ENCODE assay signal across 10 cellular contexts in genomic region chr2:41963661-41964525, GRCh38.
DNase-seq lines count a peak whose midpoint lies in the region; ATAC-seq and TF ChIP-seq lines count a peak whose summit lies in the region.
"Had no signal": no experiment of that assay in that cellular context is flagged by ENCODE, and none has a peak within 500 bp of the region (broad histone marks: within the 10 kb centered on the region; RNA-seq: fewer than 3 reads in every experiment).

No MANE protein-coding gene starts in this region.

- intact Hi-C loops in vagina (cut with DNase I) = loop anchor here (10.0 kb wide), 1 partner anchor 89 kb away; no protein-coding TSS in a partner anchor

- peaks cover 45% of the 10 kb centered on the region for H3K4me1 ChIP-seq in vagina
- no peaks in the 10 kb centered on the region for H3K4me1 ChIP-seq in effector memory CD4-positive, alpha-beta T cell (ENCODE audit: control insufficient read depth, insufficient read depth, low read length, poor library complexity, severe bottlenecking)

- H3K27me3 ChIP-seq in vagina = no peaks in the 10 kb centered on the region
- no peaks in the 10 kb centered on the region for H3K27me3 ChIP-seq in effector memory CD4-positive, alpha-beta T cell (replicated peaks; ENCODE audit: control insufficient read depth, insufficient read depth, low read length, poor library complexity, severe bottlenecking)

- H3K9me3 ChIP-seq in vagina = no peaks in the 10 kb centered on the region
- no peaks in the 10 kb centered on the region for H3K9me3 ChIP-seq in effector memory CD4-positive, alpha-beta T cell (ENCODE audit: control insufficient read depth, low read length)

- H3K4me1 Mint-ChIP-seq in chondrocyte (ENCODE audit: low read depth) = peaks cover 74% of the 10 kb centered on the region

- TF ChIP-seq POLR2A in vagina (IDR thresholded peaks at IDR 0.05) = no peak

- TF ChIP-seq CTCF in chondrocyte (IDR thresholded peaks at IDR 0.05) = no peak
- no peak for TF ChIP-seq CTCF in vagina (IDR thresholded peaks at IDR 0.05)

- DNase-seq in NCI-H146 (lab: John Stamatoyannopoulos, UW) (peak; percentile 10), NCI-H146 treated with DMSO at 0.1 percent for 48 hours (lab: John Stamatoyannopoulos, UW; ENCODE audit: unreplicated experiment) (no peak), chondrocyte (ENCODE audit: low spot score) (no peak), medulla oblongata (ENCODE audit: extremely low spot score) (peak; percentile 33), vagina (ENCODE audit: extremely low spot score in 2 of 2) (peak in 1 of 2 donors; percentile 96)
- DNase-seq in effector memory CD4-positive, alpha-beta T cell = no peak
- DNase-seq: activated CD8-positive, alpha-beta memory T cell treated with anti-CD3 and anti-CD28 coated beads for 24 hours had no signal

- H3K36me3 ChIP-seq in vagina = no peaks in the 10 kb centered on the region
- no peaks in the 10 kb centered on the region for H3K36me3 ChIP-seq in effector memory CD4-positive, alpha-beta T cell (ENCODE audit: control insufficient read depth, insufficient read depth, low read length)

- no peaks in the 10 kb centered on the region for H3K36me3 Mint-ChIP-seq in chondrocyte (ENCODE audit: low read depth)

- H3K9me3 Mint-ChIP-seq in chondrocyte (ENCODE audit: low read depth) = no peaks in the 10 kb centered on the region

- peak overlapping the region; percentile 86 for H3K27ac Mint-ChIP-seq in chondrocyte (ENCODE audit: unreplicated experiment)

- peak overlapping the region; percentile 80 for H3K27ac ChIP-seq in vagina
- H3K27ac ChIP-seq in effector memory CD4-positive, alpha-beta T cell (ENCODE audit: insufficient read depth, low read length, poor library complexity, severe bottlenecking) = no peak overlapping the region

- no peaks in the 10 kb centered on the region for H3K27me3 Mint-ChIP-seq in chondrocyte (ENCODE audit: low read depth)

- no peak overlapping the region for H3K4me3 ChIP-seq in vagina
- no peak overlapping the region for H3K4me3 ChIP-seq in effector memory CD4-positive, alpha-beta T cell (ENCODE audit: insufficient read depth, low read depth, low read length, poor library complexity, severe bottlenecking)
- H3K4me3 ChIP-seq: K562 had no signal

- ATAC-seq in HG02642 (IDR thresholded peaks at IDR 0.05; ENCODE audit: poor library complexity, unreplicated experiment) (no peak), esophagus mucosa (no peak)
- ATAC-seq: K562 had no signal

- no peak overlapping the region for H3K4me3 Mint-ChIP-seq in chondrocyte (ENCODE audit: unreplicated experiment)

Comparison
In these comparisons a context has a peak if more than half of its experiments do, and no peak if none do; other contexts are left out.
1. DNase-seq: peak in NCI-H146 (single experiment) and medulla oblongata (single experiment); none in NCI-H146 treated with DMSO at 0.1 percent for 48 hours (single experiment), chondrocyte (single experiment) and effector memory CD4-positive, alpha-beta T cell (0 of 3).